In genomic region chr5:149757956-149758355, GRCh38 we compare ENCODE assay signal across 1 cellular context.
TF ChIP-seq lines count a peak whose summit lies in the region.

No MANE protein-coding gene starts in this region.

TF ChIP-seq in HepG2, 621 proteins besides CTCF, POLR2A, EP300 and RAD21 (continued from another document):
- TF ChIP-seq CERS6 (CRISPR knock-in tag; IDR thresholded peaks at IDR 0.05) (no peak), MZF1 (CRISPR knock-in tag; IDR thresholded peaks at IDR 0.05; ENCODE audit: borderline replicate concordance) (no peak), ZNF704 (CRISPR knock-in tag; IDR thresholded peaks at IDR 0.05; ENCODE audit: borderline replicate concordance) (no peak)
